Comparison of ENCODE assay signal across 21 cellular contexts in the genomic region with DNA sequence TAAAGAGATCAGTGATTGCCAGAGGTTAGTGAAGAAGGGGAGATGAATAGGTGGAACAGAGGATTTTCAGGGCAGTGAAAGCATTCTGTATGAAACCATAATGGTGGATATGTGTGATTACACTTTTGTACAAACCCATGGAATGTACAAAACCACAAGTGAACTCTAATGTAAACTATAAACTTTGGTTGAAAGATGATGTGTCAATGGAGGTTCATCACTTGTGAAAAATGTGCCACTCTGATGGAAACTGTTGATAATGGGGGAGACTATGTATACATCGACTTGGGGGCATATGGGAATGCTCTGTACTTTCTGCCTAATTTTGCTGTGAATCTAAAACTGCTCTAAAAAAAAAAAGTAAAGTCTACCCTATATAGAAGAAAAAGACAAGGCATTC.
DNase-seq lines count a peak whose midpoint lies in the region; ATAC-seq and TF ChIP-seq lines count a peak whose summit lies in the region.
"Had no signal": no experiment of that assay in that cellular context is flagged by ENCODE, and none has a peak within 500 bp of the region (broad histone marks: within the 10 kb centered on the region; RNA-seq: fewer than 3 reads in every experiment).

No MANE protein-coding gene starts in this region.

- peak; percentile 33; the same call in 1 of the 3 replicates for ATAC-seq in RWPE2 (ENCODE audit: low read depth)
- ATAC-seq: A549 had no signal

- H3K9me3 ChIP-seq in RWPE2 (ENCODE audit: severe bottlenecking) = no peaks in the 10 kb centered on the region
- H3K9me3 ChIP-seq: A549, tibial artery had no signal

- H3K9me3 Mint-ChIP-seq in activated CD4-positive, alpha-beta memory T cell treated with anti-CD3 and anti-CD28 coated beads for 36 hours = no peaks in the 10 kb centered on the region
- H3K9me3 Mint-ChIP-seq in activated CD4-positive, alpha-beta memory T cell treated with anti-CD3 and anti-CD28 coated beads, Interleukin-2, amount 10 ng/mL, durations not matched to agents 7 days and 5 days = no peaks in the 10 kb centered on the region
- H3K9me3 Mint-ChIP-seq: memory B cell had no signal

- TF ChIP-seq CTCF in RWPE2 (IDR thresholded peaks at IDR 0.05; ENCODE audit: poor library complexity, severe bottlenecking) = no peak
- TF ChIP-seq CTCF in fibroblast of mammary gland (conservative IDR thresholded peaks at IDR 0.05; ENCODE audit: control insufficient read depth, insufficient read depth, low read depth, low read length) = no peak

- no peaks in the 10 kb centered on the region for H3K36me3 Mint-ChIP-seq in activated CD4-positive, alpha-beta memory T cell treated with anti-CD3 and anti-CD28 coated beads for 36 hours
- H3K36me3 Mint-ChIP-seq in activated CD4-positive, alpha-beta memory T cell treated with anti-CD3 and anti-CD28 coated beads, Interleukin-2, amount 10 ng/mL, durations not matched to agents 7 days and 5 days (ENCODE audit: low read depth) = peaks cover 3% of the 10 kb centered on the region

- peak overlapping the region; percentile 6 for H3K27ac Mint-ChIP-seq in activated CD4-positive, alpha-beta memory T cell treated with anti-CD3 and anti-CD28 coated beads for 36 hours
- H3K27ac Mint-ChIP-seq in activated CD4-positive, alpha-beta memory T cell treated with anti-CD3 and anti-CD28 coated beads, Interleukin-2, amount 10 ng/mL, durations not matched to agents 7 days and 5 days = no peak overlapping the region
- H3K27ac Mint-ChIP-seq: B cell, memory B cell had no signal

- no peak for DNase-seq in activated CD4-positive, alpha-beta memory T cell treated with anti-CD3 and anti-CD28 coated beads for 36 hours
- no peak for DNase-seq in activated CD4-positive, alpha-beta memory T cell treated with anti-CD3 and anti-CD28 coated beads, Interleukin-2, amount 10 ng/mL, durations not matched to agents 7 days and 5 days
- DNase-seq in EH (ENCODE audit: low read depth) (peak; percentile 21), RWPE2 (ENCODE audit: low spot score) (no peak), fibroblast of mammary gland (ENCODE audit: low read depth) (peak; percentile 21), globus pallidus (ENCODE audit: low spot score) (no peak), GM03348 (ENCODE audit: low spot score) (no peak), NCI-H2081 treated with DMSO at 0.1 percent for 48 hours (lab: John Stamatoyannopoulos, UW) (no peak)
- DNase-seq: activated CD4-positive, CD25-positive, alpha-beta regulatory T cell treated with anti-CD3 and anti-CD28 coated beads, Interleukin-2, amount 50 U/mL, for 72 hours; DMS79; effector CD8-positive, alpha-beta T cell; MV-4-11; NCI-H1694; NCI-H69; occipital lobe; stimulated activated CD4-positive, alpha-beta T cell treated with anti-CD3 and anti-CD28 coated beads, Interleukin-2, amount 100 ng/mL, for 48 hours; stimulated activated naive CD4-positive, alpha-beta T cell; tibial artery had no signal

- H3K27me3 Mint-ChIP-seq in activated CD4-positive, alpha-beta memory T cell treated with anti-CD3 and anti-CD28 coated beads for 36 hours = no peaks in the 10 kb centered on the region
- H3K27me3 Mint-ChIP-seq in activated CD4-positive, alpha-beta memory T cell treated with anti-CD3 and anti-CD28 coated beads, Interleukin-2, amount 10 ng/mL, durations not matched to agents 7 days and 5 days = no peaks in the 10 kb centered on the region
- H3K27me3 Mint-ChIP-seq: B cell, memory B cell had no signal

- no peak overlapping the region for H3K27ac ChIP-seq in RWPE2 (ENCODE audit: poor library complexity, severe bottlenecking)
- H3K27ac ChIP-seq: A549, tibial artery had no signal

- H3K4me3 Mint-ChIP-seq in activated CD4-positive, alpha-beta memory T cell treated with anti-CD3 and anti-CD28 coated beads for 36 hours = no peak overlapping the region
- no peak overlapping the region for H3K4me3 Mint-ChIP-seq in activated CD4-positive, alpha-beta memory T cell treated with anti-CD3 and anti-CD28 coated beads, Interleukin-2, amount 10 ng/mL, durations not matched to agents 7 days and 5 days
- H3K4me3 Mint-ChIP-seq: B cell, memory B cell had no signal

- H3K4me1 ChIP-seq in RWPE2 (ENCODE audit: insufficient read depth, poor library complexity, severe bottlenecking) = peaks cover 5% of the 10 kb centered on the region
- H3K4me1 ChIP-seq: A549, tibial artery had no signal

- H3K4me1 Mint-ChIP-seq in activated CD4-positive, alpha-beta memory T cell treated with anti-CD3 and anti-CD28 coated beads for 36 hours (ENCODE audit: low read depth) = peaks cover 68% of the 10 kb centered on the region
- H3K4me1 Mint-ChIP-seq in activated CD4-positive, alpha-beta memory T cell treated with anti-CD3 and anti-CD28 coated beads, Interleukin-2, amount 10 ng/mL, durations not matched to agents 7 days and 5 days = peaks cover 15% of the 10 kb centered on the region
- H3K4me1 Mint-ChIP-seq: B cell had no signal

- no peaks in the 10 kb centered on the region for H3K27me3 ChIP-seq in RWPE2 (ENCODE audit: insufficient read depth, poor library complexity, severe bottlenecking)
- H3K27me3 ChIP-seq: tibial artery had no signal

- CTCF ChIA-PET in activated CD4-positive, alpha-beta memory T cell treated with anti-CD3 and anti-CD28 coated beads for 36 hours (lab: Charles Lee) = interaction anchor here (0.6 to 3.3 kb wide), 4 partner anchors 7 to 145 kb away, joined by 3 to 10 read pairs (median 6); no protein-coding TSS in a partner anchor
- CTCF ChIA-PET in activated CD4-positive, alpha-beta memory T cell treated with anti-CD3 and anti-CD28 coated beads, Interleukin-2, amount 10 ng/mL, durations not matched to agents 7 days and 5 days (lab: Charles Lee) = no interaction called here

- H3K4me3 ChIP-seq in RWPE2 (ENCODE audit: severe bottlenecking) (no peak overlapping the region), fibroblast of mammary gland (ENCODE audit: control insufficient read depth, low read depth, low read length) (no peak overlapping the region)
- H3K4me3 ChIP-seq: A549, tibial artery had no signal

- intact Hi-C loops in activated CD4-positive, alpha-beta memory T cell treated with anti-CD3 and anti-CD28 coated beads for 36 hours (cut with micrococcal nuclease) = no loop called here

- POLR2A ChIA-PET in activated CD4-positive, alpha-beta memory T cell treated with anti-CD3 and anti-CD28 coated beads for 36 hours (lab: Charles Lee) = interaction anchor here (0.9 kb wide), 1 partner anchor 8 kb away, joined by 3 read pairs; no protein-coding TSS in a partner anchor
- POLR2A ChIA-PET in activated CD4-positive, alpha-beta memory T cell treated with anti-CD3 and anti-CD28 coated beads, Interleukin-2, amount 10 ng/mL, durations not matched to agents 7 days and 5 days (lab: Charles Lee) = interaction anchor here (0.6 to 2.3 kb wide), 2 partner anchors 46 kb away, joined by 3 to 10 read pairs; no protein-coding TSS in a partner anchor

- H3K36me3 ChIP-seq in RWPE2 (ENCODE audit: low read depth) = no peaks in the 10 kb centered on the region
- H3K36me3 ChIP-seq: tibial artery had no signal

Comparison
In these comparisons a context has a peak if more than half of its experiments do, and no peak if none do; other contexts are left out.
1. DNase-seq: peak in EH (single experiment) and fibroblast of mammary gland (single experiment); none in activated CD4-positive, alpha-beta memory T cell treated with anti-CD3 and anti-CD28 coated beads for 36 hours (single experiment), activated CD4-positive, alpha-beta memory T cell treated with anti-CD3 and anti-CD28 coated beads, Interleukin-2, amount 10 ng/mL, durations not matched to agents 7 days and 5 days (single experiment), RWPE2 (single experiment), globus pallidus (single experiment), GM03348 (single experiment) and NCI-H2081 treated with DMSO at 0.1 percent for 48 hours (single experiment).